Comparison of ENCODE assay signal across 8 cellular contexts in genomic region chr12:42469355-42470006, GRCh38.
A peak's percentile ranks its signal among the peaks of the same experiment; 100 is the strongest.
DNase-seq lines count a peak whose midpoint lies in the region; ATAC-seq, FAIRE-seq and TF ChIP-seq lines count a peak whose summit lies in the region.

No MANE protein-coding gene starts in this region.

- TF ChIP-seq POLR2A in GM18505 (IDR thresholded peaks at IDR 0.05; ENCODE audit: borderline replicate concordance, extremely low read depth, insufficient read depth, insufficient read length), result no peak

- H3K9ac ChIP-seq in astrocyte (ENCODE audit: low read length), result no peak overlapping the region

- H3K27me3 Mint-ChIP-seq in astrocyte (ENCODE audit: low read depth, unreplicated experiment) (no peaks in the 10 kb centered on the region), HFFc6 (ENCODE audit: insufficient read depth) (peaks cover 10% of the 10 kb centered on the region)

- H3K4me2 ChIP-seq in astrocyte (ENCODE audit: low read length), result no peak overlapping the region

- peaks cover 48% of the 10 kb centered on the region for H3K79me2 ChIP-seq in astrocyte (ENCODE audit: insufficient read depth, low read length)

- no peak overlapping the region for H3K4me3 Mint-ChIP-seq in astrocyte (ENCODE audit: unreplicated experiment)
- no peak overlapping the region for H3K4me3 Mint-ChIP-seq in HFFc6

- TF ChIP-seq CTCF in astrocyte (IDR thresholded peaks at IDR 0.05; ENCODE audit: insufficient read depth, low read depth, low read length) (no peak), HFFc6 (IDR thresholded peaks at IDR 0.05) (no peak), omental fat pad (IDR thresholded peaks at IDR 0.05) (no peak)

- H3K27ac ChIP-seq in astrocyte (ENCODE audit: low read depth, low read length), result peak overlapping the region; percentile 5

- no peaks in the 10 kb centered on the region for H3K9me3 Mint-ChIP-seq in astrocyte (ENCODE audit: unreplicated experiment)
- H3K9me3 Mint-ChIP-seq in HFFc6, result no peaks in the 10 kb centered on the region

- peak overlapping the region; percentile 6 for H3K27ac Mint-ChIP-seq in astrocyte (ENCODE audit: unreplicated experiment)
- no peak overlapping the region for H3K27ac Mint-ChIP-seq in HFFc6

- H3K36me3 Mint-ChIP-seq in astrocyte (ENCODE audit: low read depth, unreplicated experiment), result peaks cover 28% of the 10 kb centered on the region
- no peaks in the 10 kb centered on the region for H3K36me3 Mint-ChIP-seq in HFFc6 (ENCODE audit: low read depth)

- ATAC-seq in GM18505 (IDR thresholded peaks at IDR 0.05; ENCODE audit: unreplicated experiment) (peak; percentile 97), GM21390 (IDR thresholded peaks at IDR 0.05; ENCODE audit: unreplicated experiment) (peak; percentile 97), HG03565 (IDR thresholded peaks at IDR 0.05; ENCODE audit: unreplicated experiment) (peak; percentile 98), omental fat pad (ENCODE audit: low FRiP score) (no peak)

- DNase-seq in astrocyte (ENCODE audit: low read depth) (no peak), AG08395 (ENCODE audit: low spot score) (no peak), HFFc6 (no peak), omental fat pad (ENCODE audit: low spot score) (no peak)
- DNase-seq in activated CD4-positive, alpha-beta T cell treated with anti-CD3 and anti-CD28 coated beads for 1 hour, result no peak

- H3K4me1 Mint-ChIP-seq in astrocyte (ENCODE audit: low read depth, unreplicated experiment), result peaks cover 46% of the 10 kb centered on the region
- peaks cover 40% of the 10 kb centered on the region for H3K4me1 Mint-ChIP-seq in HFFc6 (ENCODE audit: low read depth)

- FAIRE-seq in astrocyte (lab: Jason Lieb, UNC), result no peak

- peaks cover 56% of the 10 kb centered on the region for H3K36me3 ChIP-seq in astrocyte (ENCODE audit: insufficient read depth, low read length)

- peaks cover 54% of the 10 kb centered on the region for H4K20me1 ChIP-seq in astrocyte (ENCODE audit: insufficient read depth, low read length)

- H3K4me1 ChIP-seq in astrocyte (ENCODE audit: insufficient read depth, low read length), result peaks cover 12% of the 10 kb centered on the region

- no peaks in the 10 kb centered on the region for H3K9me3 ChIP-seq in astrocyte (ENCODE audit: insufficient read depth, low read depth, low read length)

- no peak overlapping the region for H2AFZ ChIP-seq in astrocyte (ENCODE audit: low read depth, low read length)

- H3K27me3 ChIP-seq in astrocyte (ENCODE audit: insufficient read depth, low read length), result no peaks in the 10 kb centered on the region

- H3K4me3 ChIP-seq in astrocyte (ENCODE audit: insufficient read depth, low read depth, low read length), result no peak overlapping the region
